In genomic region chr6:160767019-160767646, GRCh38 we compare ENCODE assay signal across 8 cellular contexts.
DNase-seq lines count a peak whose midpoint lies in the region; ATAC-seq and TF ChIP-seq lines count a peak whose summit lies in the region.

No MANE protein-coding gene starts in this region.

- peak overlapping the region; percentile 49 for H3K4me3 ChIP-seq in GM12875 (ENCODE audit: low read depth, low read length)

- TF ChIP-seq CTCF in GM12875 (IDR thresholded peaks at IDR 0.05; ENCODE audit: borderline replicate concordance, insufficient read depth, low read depth, low read length) = peak; percentile 88

- peak; percentile 95 for ATAC-seq in HG02623 (IDR thresholded peaks at IDR 0.05; ENCODE audit: unreplicated experiment)

- peak; percentile 33 for DNase-seq in NCI-H128 (lab: John Stamatoyannopoulos, UW; ENCODE audit: unreplicated experiment)
- DNase-seq in activated CD4-positive, alpha-beta T cell treated with anti-CD3 and anti-CD28 coated beads, Interleukin-2, amount 50 U/mL, for 24 hours (ENCODE audit: low read depth in 1 of 2, low spot score in 1 of 2) = peak; percentile 12 to 33
- DNase-seq in effector CD4-positive, alpha-beta T cell = peak; percentile 8
- DNase-seq in medulla oblongata (ENCODE audit: extremely low spot score) = peak; percentile 54
- peak in 2 of 3 donors; percentile 33 to 40 for DNase-seq in stimulated activated CD4-positive, alpha-beta T cell treated with anti-CD3 and anti-CD28 coated beads, TNF-alpha, amount 100 ng/mL, for 48 hours (ENCODE audit: low read depth in 3 of 3)
- no peak for DNase-seq in SKM-1 (lab: John Stamatoyannopoulos, UW; ENCODE audit: unreplicated experiment)
